In the genomic region with DNA sequence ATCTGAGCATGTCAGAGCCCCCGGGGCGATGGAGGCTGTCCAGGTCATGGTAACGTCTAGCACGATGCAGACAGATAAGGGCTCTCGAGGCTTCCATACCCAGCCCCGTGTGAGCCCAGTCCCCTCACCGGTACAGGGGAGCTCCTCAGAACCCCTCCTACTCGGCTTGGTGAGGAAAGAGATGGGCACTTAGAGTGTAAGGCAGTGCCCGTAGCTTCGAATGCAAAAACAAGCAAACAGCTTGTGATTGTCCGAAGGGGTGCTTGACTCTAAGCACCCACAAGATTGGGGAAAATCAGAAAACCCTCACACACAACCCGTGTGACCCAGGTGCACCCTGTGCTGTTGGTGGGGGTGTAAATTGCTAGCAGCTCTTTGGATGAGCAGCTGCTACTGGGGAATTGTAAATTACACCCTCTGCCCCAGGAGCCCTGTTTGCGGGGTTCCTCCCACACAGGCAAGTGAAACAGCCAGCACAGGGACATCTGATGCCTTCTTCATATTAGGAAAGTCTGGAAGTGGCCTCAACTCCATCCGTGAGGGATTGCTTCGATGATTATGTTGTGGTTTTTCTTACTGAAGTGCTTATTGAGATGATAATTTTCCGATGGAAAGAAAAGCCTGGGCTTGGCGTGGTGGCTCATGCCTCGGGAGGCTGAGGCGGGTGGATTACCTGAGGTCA, we compare ENCODE assay signal across 1 cellular context.
TF ChIP-seq lines count a peak whose summit lies in the region.

No MANE protein-coding gene starts in this region.

TF ChIP-seq in HEK293, 187 proteins besides CTCF, POLR2A, EP300 and RAD21 (continued from another document):
- TF ChIP-seq, protein P1, sequence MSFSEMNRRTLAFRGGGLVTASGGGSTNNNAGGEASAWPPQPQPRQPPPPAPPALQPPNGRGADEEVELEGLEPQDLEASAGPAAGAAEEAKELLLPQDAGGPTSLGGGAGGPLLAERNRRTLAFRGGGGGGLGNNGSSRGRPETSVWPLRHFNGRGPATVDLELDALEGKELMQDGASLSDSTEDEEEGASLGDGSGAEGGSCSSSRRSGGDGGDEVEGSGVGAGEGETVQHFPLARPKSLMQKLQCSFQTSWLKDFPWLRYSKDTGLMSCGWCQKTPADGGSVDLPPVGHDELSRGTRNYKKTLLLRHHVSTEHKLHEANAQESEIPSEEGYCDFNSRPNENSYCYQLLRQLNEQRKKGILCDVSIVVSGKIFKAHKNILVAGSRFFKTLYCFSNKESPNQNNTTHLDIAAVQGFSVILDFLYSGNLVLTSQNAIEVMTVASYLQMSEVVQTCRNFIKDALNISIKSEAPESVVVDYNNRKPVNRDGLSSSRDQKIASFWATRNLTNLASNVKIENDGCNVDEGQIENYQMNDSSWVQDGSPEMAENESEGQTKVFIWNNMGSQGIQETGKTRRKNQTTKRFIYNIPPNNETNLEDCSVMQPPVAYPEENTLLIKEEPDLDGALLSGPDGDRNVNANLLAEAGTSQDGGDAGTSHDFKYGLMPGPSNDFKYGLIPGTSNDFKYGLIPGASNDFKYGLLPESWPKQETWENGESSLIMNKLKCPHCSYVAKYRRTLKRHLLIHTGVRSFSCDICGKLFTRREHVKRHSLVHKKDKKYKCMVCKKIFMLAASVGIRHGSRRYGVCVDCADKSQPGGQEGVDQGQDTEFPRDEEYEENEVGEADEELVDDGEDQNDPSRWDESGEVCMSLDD (tag by site-specific recombination; IDR thresholded peaks at IDR 0.05): no peak
- TF ChIP-seq ZNF610 (tag by site-specific recombination; IDR thresholded peaks at IDR 0.05; ENCODE audit: borderline replicate concordance) (no peak), GFI1B (tag by site-specific recombination; IDR thresholded peaks at IDR 0.05) (no peak), ZNF214 (tag by site-specific recombination; IDR thresholded peaks at IDR 0.05; ENCODE audit: borderline replicate concordance) (no peak)
